Comparison of ENCODE assay signal across 4 cellular contexts in the genomic region with DNA sequence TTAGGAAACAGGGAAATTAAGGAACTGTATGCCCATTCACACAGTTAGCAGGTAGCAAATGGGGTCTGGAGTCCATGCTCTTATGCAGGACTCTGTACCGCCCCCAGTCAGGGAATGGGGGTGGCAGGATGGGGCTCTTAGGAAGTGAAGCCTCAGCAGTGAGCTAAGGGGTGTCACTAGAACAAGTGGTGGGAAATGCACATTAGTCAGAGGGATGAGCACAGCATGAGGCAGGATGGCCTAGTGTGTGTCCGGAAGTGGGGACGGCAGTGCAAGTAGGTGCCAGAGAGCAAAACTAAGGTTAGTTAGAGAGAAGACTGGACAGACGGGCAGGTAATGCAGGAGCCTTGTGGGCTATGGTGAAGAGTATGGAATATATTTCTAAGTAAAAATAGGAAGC.
TF ChIP-seq lines count a peak whose summit lies in the region.

No MANE protein-coding gene starts in this region.

TF ChIP-seq in A549, 52 proteins besides CTCF, POLR2A, EP300 and RAD21:
- TF ChIP-seq HDAC2 (IDR thresholded peaks at IDR 0.05) (no peak), FOSB (CRISPR knock-in tag; IDR thresholded peaks at IDR 0.05) (no peak), MAFK (IDR thresholded peaks at IDR 0.05; ENCODE audit: partially characterized antibody) (no peak)
TF ChIP-seq in A549: peak in this region for 0.

TF ChIP-seq in HCT116, 20 proteins besides CTCF, POLR2A, EP300 and RAD21:
- TF ChIP-seq EZH2phosphoT487 (IDR thresholded peaks at IDR 0.05; ENCODE audit: borderline replicate concordance) (no peak), ZFX (IDR thresholded peaks at IDR 0.05) (no peak), JUND (IDR thresholded peaks at IDR 0.05) (no peak), TCF7L2 (IDR thresholded peaks at IDR 0.05; ENCODE audit: borderline replicate concordance, extremely low read depth, insufficient read depth, insufficient read length) (no peak)
- TF ChIP-seq, protein P1, sequence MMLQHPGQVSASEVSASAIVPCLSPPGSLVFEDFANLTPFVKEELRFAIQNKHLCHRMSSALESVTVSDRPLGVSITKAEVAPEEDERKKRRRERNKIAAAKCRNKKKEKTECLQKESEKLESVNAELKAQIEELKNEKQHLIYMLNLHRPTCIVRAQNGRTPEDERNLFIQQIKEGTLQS (IDR thresholded peaks at IDR 0.05) = no peak

TF ChIP-seq in WTC11, 78 proteins besides CTCF, POLR2A, EP300 and RAD21:
- TF ChIP-seq JUN (CRISPR knock-in tag; IDR thresholded peaks at IDR 0.05) (no peak), GTF2I (CRISPR knock-in tag; conservative IDR thresholded peaks at IDR 0.05) (no peak), SMAD4 (CRISPR knock-in tag; IDR thresholded peaks at IDR 0.05) (no peak), ZNF138 (CRISPR knock-in tag; conservative IDR thresholded peaks at IDR 0.05) (no peak), ESRRA (CRISPR knock-in tag; IDR thresholded peaks at IDR 0.05; ENCODE audit: borderline replicate concordance) (no peak), KAT7 (CRISPR knock-in tag; IDR thresholded peaks at IDR 0.05; ENCODE audit: borderline replicate concordance) (no peak), NFE2L1 (CRISPR knock-in tag; IDR thresholded peaks at IDR 0.05) (no peak), ETV6 (CRISPR knock-in tag; IDR thresholded peaks at IDR 0.05) (no peak), FOXP1 (CRISPR knock-in tag; IDR thresholded peaks at IDR 0.05; ENCODE audit: borderline replicate concordance) (no peak), TEAD1 (CRISPR knock-in tag; IDR thresholded peaks at IDR 0.05) (no peak), CREB1 (CRISPR knock-in tag; IDR thresholded peaks at IDR 0.05) (no peak), OVOL2 (CRISPR knock-in tag; IDR thresholded peaks at IDR 0.05; ENCODE audit: borderline replicate concordance) (no peak)
- TF ChIP-seq, protein P2, sequence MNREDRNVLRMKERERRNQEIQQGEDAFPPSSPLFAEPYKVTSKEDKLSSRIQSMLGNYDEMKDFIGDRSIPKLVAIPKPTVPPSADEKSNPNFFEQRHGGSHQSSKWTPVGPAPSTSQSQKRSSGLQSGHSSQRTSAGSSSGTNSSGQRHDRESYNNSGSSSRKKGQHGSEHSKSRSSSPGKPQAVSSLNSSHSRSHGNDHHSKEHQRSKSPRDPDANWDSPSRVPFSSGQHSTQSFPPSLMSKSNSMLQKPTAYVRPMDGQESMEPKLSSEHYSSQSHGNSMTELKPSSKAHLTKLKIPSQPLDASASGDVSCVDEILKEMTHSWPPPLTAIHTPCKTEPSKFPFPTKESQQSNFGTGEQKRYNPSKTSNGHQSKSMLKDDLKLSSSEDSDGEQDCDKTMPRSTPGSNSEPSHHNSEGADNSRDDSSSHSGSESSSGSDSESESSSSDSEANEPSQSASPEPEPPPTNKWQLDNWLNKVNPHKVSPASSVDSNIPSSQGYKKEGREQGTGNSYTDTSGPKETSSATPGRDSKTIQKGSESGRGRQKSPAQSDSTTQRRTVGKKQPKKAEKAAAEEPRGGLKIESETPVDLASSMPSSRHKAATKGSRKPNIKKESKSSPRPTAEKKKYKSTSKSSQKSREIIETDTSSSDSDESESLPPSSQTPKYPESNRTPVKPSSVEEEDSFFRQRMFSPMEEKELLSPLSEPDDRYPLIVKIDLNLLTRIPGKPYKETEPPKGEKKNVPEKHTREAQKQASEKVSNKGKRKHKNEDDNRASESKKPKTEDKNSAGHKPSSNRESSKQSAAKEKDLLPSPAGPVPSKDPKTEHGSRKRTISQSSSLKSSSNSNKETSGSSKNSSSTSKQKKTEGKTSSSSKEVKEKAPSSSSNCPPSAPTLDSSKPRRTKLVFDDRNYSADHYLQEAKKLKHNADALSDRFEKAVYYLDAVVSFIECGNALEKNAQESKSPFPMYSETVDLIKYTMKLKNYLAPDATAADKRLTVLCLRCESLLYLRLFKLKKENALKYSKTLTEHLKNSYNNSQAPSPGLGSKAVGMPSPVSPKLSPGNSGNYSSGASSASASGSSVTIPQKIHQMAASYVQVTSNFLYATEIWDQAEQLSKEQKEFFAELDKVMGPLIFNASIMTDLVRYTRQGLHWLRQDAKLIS (CRISPR knock-in tag; IDR thresholded peaks at IDR 0.05; ENCODE audit: borderline replicate concordance) = no peak
- TF ChIP-seq, protein P1 (CRISPR knock-in tag; conservative IDR thresholded peaks at IDR 0.05) = no peak
- TF ChIP-seq, protein P3, sequence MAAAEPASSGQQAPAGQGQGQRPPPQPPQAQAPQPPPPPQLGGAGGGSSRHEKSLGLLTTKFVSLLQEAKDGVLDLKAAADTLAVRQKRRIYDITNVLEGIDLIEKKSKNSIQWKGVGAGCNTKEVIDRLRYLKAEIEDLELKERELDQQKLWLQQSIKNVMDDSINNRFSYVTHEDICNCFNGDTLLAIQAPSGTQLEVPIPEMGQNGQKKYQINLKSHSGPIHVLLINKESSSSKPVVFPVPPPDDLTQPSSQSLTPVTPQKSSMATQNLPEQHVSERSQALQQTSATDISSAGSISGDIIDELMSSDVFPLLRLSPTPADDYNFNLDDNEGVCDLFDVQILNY (CRISPR knock-in tag; IDR thresholded peaks at IDR 0.05) = no peak
- TF ChIP-seq, protein P4, sequence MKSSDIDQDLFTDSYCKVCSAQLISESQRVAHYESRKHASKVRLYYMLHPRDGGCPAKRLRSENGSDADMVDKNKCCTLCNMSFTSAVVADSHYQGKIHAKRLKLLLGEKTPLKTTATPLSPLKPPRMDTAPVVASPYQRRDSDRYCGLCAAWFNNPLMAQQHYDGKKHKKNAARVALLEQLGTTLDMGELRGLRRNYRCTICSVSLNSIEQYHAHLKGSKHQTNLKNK (CRISPR knock-in tag; IDR thresholded peaks at IDR 0.05) = no peak

TF ChIP-seq in HepG2, 621 proteins besides CTCF, POLR2A, EP300 and RAD21:
- TF ChIP-seq, protein P5, sequence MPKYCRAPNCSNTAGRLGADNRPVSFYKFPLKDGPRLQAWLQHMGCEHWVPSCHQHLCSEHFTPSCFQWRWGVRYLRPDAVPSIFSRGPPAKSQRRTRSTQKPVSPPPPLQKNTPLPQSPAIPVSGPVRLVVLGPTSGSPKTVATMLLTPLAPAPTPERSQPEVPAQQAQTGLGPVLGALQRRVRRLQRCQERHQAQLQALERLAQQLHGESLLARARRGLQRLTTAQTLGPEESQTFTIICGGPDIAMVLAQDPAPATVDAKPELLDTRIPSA (CRISPR knock-in tag; IDR thresholded peaks at IDR 0.05; ENCODE audit: borderline replicate concordance) = no peak
- TF ChIP-seq CENPX (CRISPR knock-in tag; IDR thresholded peaks at IDR 0.05) (no peak), WIZ (CRISPR knock-in tag; IDR thresholded peaks at IDR 0.05) (no peak)
